8 cellular contexts compared by ENCODE assay signal in the genomic region with DNA sequence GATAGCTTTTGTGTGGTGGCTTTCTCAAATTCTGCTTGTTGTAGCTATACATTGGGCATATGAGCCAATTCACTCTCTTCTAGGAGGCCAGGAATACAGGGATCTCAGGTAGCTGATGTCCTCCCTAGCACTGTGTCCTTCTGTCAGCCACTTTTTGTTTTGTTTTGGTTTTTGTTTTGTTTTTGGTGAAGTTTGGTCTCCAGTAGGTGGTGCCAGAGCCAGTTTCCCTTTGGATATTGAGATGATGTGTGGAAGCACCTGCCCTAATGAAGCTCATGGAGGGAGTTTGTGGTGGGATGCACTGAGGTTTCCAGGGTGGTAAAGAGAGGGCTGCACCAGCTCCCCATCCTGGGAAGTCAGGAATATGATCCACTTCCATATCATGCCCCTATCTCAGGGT.
DNase-seq lines count a peak whose midpoint lies in the region; ATAC-seq and TF ChIP-seq lines count a peak whose summit lies in the region.

No MANE protein-coding gene starts in this region.

- no peak overlapping the region for H3K4me3 ChIP-seq in A673 (ENCODE audit: low read depth, low read length, poor library complexity, severe bottlenecking)
- H3K4me3 ChIP-seq in astrocyte of the spinal cord (ENCODE audit: low read depth, low read length), result no peak overlapping the region
- H3K4me3 ChIP-seq in adrenal gland, result no peak overlapping the region
- no peak overlapping the region for H3K4me3 ChIP-seq in colonic mucosa

- POLR2A ChIA-PET in A673 (lab: Charles Lee; ENCODE audit: low non-redundant PET), result no interaction called here

- peak; percentile 47 for TF ChIP-seq CTCF in A673 (conservative IDR thresholded peaks at IDR 0.05; ENCODE audit: low read depth, low read length)
- peak; percentile 24 for TF ChIP-seq CTCF in astrocyte of the spinal cord (IDR thresholded peaks at IDR 0.05; ENCODE audit: low read depth, low read length)
- TF ChIP-seq CTCF in adrenal gland (IDR thresholded peaks at IDR 0.05), result no peak
- TF ChIP-seq CTCF in colonic mucosa (IDR thresholded peaks at IDR 0.05), result no peak

- CTCF ChIA-PET in A673 (lab: Charles Lee), result interaction anchor here (0.6 kb wide), 1 partner anchor 697 kb away, joined by 12 read pairs; no protein-coding TSS in a partner anchor

- H3K9ac ChIP-seq in colonic mucosa (ENCODE audit: low read depth in 2 of 2, low read length in 2 of 2), result no peak overlapping the region

- intact Hi-C loops in A673 (cut with micrococcal nuclease; ENCODE audit: unreplicated experiment) (no loop called here), adrenal gland (cut with DNase I) (no loop called here), colonic mucosa (cut with DNase I) (no loop called here)

- TF ChIP-seq POLR2A in adrenal gland (IDR thresholded peaks at IDR 0.05), result no peak

- in situ Hi-C loops in astrocyte of the spinal cord (cut with HindIII; ENCODE audit: low sequenced_read_pairs), result no loop called here

- DNase-seq in A673 (ENCODE audit: low spot score) (peak; percentile 23), astrocyte of the spinal cord (ENCODE audit: low read depth, low spot score) (no peak), adrenal gland (no peak), colonic mucosa (no peak), cerebellum (ENCODE audit: low spot score) (no peak)

- no peaks in the 10 kb centered on the region for H3K4me1 ChIP-seq in A673 (ENCODE audit: insufficient read depth, low read length, poor library complexity, severe bottlenecking)
- no peaks in the 10 kb centered on the region for H3K4me1 ChIP-seq in adrenal gland (replicated peaks in 1 of 2)
- H3K4me1 ChIP-seq in colonic mucosa, result no peaks in the 10 kb centered on the region

- H3K27ac ChIP-seq in A673 (ENCODE audit: low read depth, low read length, poor library complexity, severe bottlenecking) (no peak overlapping the region), adrenal gland (no peak overlapping the region), colonic mucosa (no peak overlapping the region)

- H3K36me3 ChIP-seq in A673 (ENCODE audit: insufficient read depth, low read length, poor library complexity, severe bottlenecking) (no peaks in the 10 kb centered on the region), adrenal gland (replicated peaks in 1 of 2) (no peaks in the 10 kb centered on the region), colonic mucosa (no peaks in the 10 kb centered on the region)

- H3K27me3 ChIP-seq in A673 (replicated peaks; ENCODE audit: insufficient read depth, low read depth, low read length, poor library complexity) (no peaks in the 10 kb centered on the region), adrenal gland (no peaks in the 10 kb centered on the region), colonic mucosa (no peaks in the 10 kb centered on the region)

- ATAC-seq in GM19025 (IDR thresholded peaks at IDR 0.05; ENCODE audit: low read depth, unreplicated experiment) (peak; percentile 52), HG03064 (IDR thresholded peaks at IDR 0.05; ENCODE audit: low read depth, unreplicated experiment) (peak; percentile 69), HG03342 (IDR thresholded peaks at IDR 0.05; ENCODE audit: unreplicated experiment) (no peak)

- no TSS peak for BruUV-seq in A673 (replicated peaks; lab: Mats Ljungman, UMichigan)

- H3K9me3 ChIP-seq in A673 (ENCODE audit: low read depth, low read length, poor library complexity, severe bottlenecking), result no peaks in the 10 kb centered on the region
- H3K9me3 ChIP-seq in adrenal gland (replicated peaks in 1 of 3), result no peaks in the 10 kb centered on the region
- no peaks in the 10 kb centered on the region for H3K9me3 ChIP-seq in colonic mucosa

Comparison
In these comparisons a context has a peak if more than half of its experiments do, and no peak if none do; other contexts are left out.
1. CTCF ChIP-seq: peak in A673 (single experiment) and astrocyte of the spinal cord (single experiment); none in adrenal gland (0 of 6) and colonic mucosa (single experiment).